8 cellular contexts compared by ENCODE assay signal in the genomic region with DNA sequence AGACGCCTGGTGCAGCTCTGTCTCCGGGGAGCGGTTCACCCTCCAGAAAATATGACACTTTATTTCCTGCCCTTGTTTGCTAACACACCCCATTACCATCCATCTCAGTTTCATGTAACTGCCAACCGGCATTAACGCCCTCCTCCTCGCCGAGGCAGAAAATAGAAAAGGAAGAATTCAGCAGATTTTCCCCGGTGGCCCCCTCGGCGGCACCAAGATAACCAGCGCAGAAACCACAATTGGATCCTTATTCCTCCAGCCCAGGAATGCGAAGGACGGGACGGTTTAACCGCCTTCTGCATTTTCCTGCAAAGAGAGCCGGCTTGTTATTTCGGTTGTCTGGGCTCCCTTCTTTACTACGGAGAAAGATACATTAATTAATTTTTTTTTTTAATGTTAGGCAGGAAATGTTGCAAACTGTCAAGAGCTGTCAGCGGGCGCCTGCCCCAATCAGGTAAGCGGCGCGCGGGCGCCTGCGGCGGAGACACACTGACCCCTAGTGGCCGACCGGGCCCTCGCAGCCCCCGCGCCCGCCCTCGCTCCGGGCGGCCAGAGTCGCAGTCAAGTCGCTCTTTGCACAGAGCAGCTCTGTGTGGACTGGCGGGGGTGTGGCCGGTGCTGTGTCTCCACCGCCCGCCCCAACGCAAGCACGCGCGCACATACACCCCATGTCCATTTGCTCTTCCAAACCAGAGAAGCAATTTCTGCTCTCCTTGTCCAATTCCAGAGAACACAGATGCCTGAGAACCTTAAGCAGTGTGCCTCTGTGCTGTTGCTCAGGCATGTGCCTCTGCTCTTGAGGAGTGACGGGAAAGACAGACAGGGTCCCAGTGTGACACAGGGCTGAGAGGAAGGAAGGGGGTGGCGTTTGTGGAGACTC. TPM values are rescaled to one million over a fixed set of nuclear protein-coding genes. Genes with fewer than 3 reads are reported as not detected.
DNase-seq lines count a peak whose midpoint lies in the region; ATAC-seq, FAIRE-seq and TF ChIP-seq lines count a peak whose summit lies in the region.

No MANE protein-coding gene starts in this region.

- H3K36me3 Mint-ChIP-seq in activated CD4-positive, alpha-beta T cell treated with anti-CD3 and anti-CD28 coated beads, Interleukin-2, amount 10 ng/mL, durations not matched to agents 24 days and 14 days (ENCODE audit: low read depth): no peaks in the 10 kb centered on the region

- H3K4me3 Mint-ChIP-seq in activated CD4-positive, alpha-beta T cell treated with anti-CD3 and anti-CD28 coated beads, Interleukin-2, amount 10 ng/mL, durations not matched to agents 24 days and 14 days: peak overlapping the region; percentile 89

- peak; percentile 67 for DNase-seq in GM19239 (ENCODE audit: insufficient read length, low spot score)
- peak; percentile 67 for DNase-seq in NCI-H460 (ENCODE audit: extremely low read depth, low read depth)
- DNase-seq in activated CD4-positive, alpha-beta T cell treated with anti-CD3 and anti-CD28 coated beads, Interleukin-2, amount 10 ng/mL, durations not matched to agents 24 days and 14 days: peak; percentile 97
- DNase-seq in cortex of kidney (lab: John Stamatoyannopoulos, UW): peak; percentile 13
- DNase-seq in lower leg skin (ENCODE audit: low spot score in 2 of 2): peak; percentile 70 to 96
- DNase-seq in stimulated activated CD4-positive, alpha-beta T cell treated with anti-CD3 and anti-CD28 coated beads, Interleukin-4, amount 100 ng/mL, for 48 hours (ENCODE audit: low read depth in 2 of 2): peak; percentile 78 to 80

- H3K4me2 ChIP-seq in BLaER1: peak overlapping the region; percentile 97

- TF ChIP-seq CTCF in lower leg skin (IDR thresholded peaks at IDR 0.05): no peak

- 1 to 2% methylated on average over 48 of the region's 48 CpGs for WGBS in lower leg skin, 2 donors

- no peaks in the 10 kb centered on the region for H4K20me1 ChIP-seq in BLaER1

- peaks cover 77% of the 10 kb centered on the region for H3K4me1 ChIP-seq in BLaER1

- no peaks in the 10 kb centered on the region for H3K9me3 Mint-ChIP-seq in activated CD4-positive, alpha-beta T cell treated with anti-CD3 and anti-CD28 coated beads, Interleukin-2, amount 10 ng/mL, durations not matched to agents 24 days and 14 days

- H3K27me3 Mint-ChIP-seq in activated CD4-positive, alpha-beta T cell treated with anti-CD3 and anti-CD28 coated beads, Interleukin-2, amount 10 ng/mL, durations not matched to agents 24 days and 14 days: peaks cover 4% of the 10 kb centered on the region

- no peaks in the 10 kb centered on the region for H3K27me3 ChIP-seq in BLaER1

- ATAC-seq in HG03378 (IDR thresholded peaks at IDR 0.05; ENCODE audit: unreplicated experiment): peak; percentile 80

- no peaks in the 10 kb centered on the region for H3K36me3 ChIP-seq in BLaER1

- H3K4me3 ChIP-seq in BLaER1 (peak overlapping the region; percentile 60), lower leg skin (ENCODE audit: low read depth, poor library complexity, severe bottlenecking) (no peak overlapping the region)

- intact Hi-C loops in activated CD4-positive, alpha-beta T cell treated with anti-CD3 and anti-CD28 coated beads, Interleukin-2, amount 10 ng/mL, durations not matched to agents 24 days and 14 days (cut with micrococcal nuclease): loop anchor here (1.0 to 2.0 kb wide), 3 partner anchors 64 to 188 kb away; no protein-coding TSS in a partner anchor
- intact Hi-C loops in lower leg skin (cut with DNase I; ENCODE audit: low total_unique reads): no loop called here

- H3K9me3 ChIP-seq in BLaER1: no peaks in the 10 kb centered on the region; the same call in 1 of the 2 replicates

- H3K27ac Mint-ChIP-seq in activated CD4-positive, alpha-beta T cell treated with anti-CD3 and anti-CD28 coated beads, Interleukin-2, amount 10 ng/mL, durations not matched to agents 24 days and 14 days: peak overlapping the region; percentile 86

- peak overlapping the region; percentile 82 for H3K9ac ChIP-seq in BLaER1

- TF ChIP-seq POLR2A in lower leg skin (IDR thresholded peaks at IDR 0.05): no peak

- H3K27ac ChIP-seq in BLaER1: peak overlapping the region; percentile 97

- peak; percentile 92 for FAIRE-seq in GM19239 (lab: Jason Lieb, UNC)

- H3K4me1 Mint-ChIP-seq in activated CD4-positive, alpha-beta T cell treated with anti-CD3 and anti-CD28 coated beads, Interleukin-2, amount 10 ng/mL, durations not matched to agents 24 days and 14 days: peaks cover 33% of the 10 kb centered on the region

RNA-seq across cellular contexts. Expression of a gene that starts 53.6 kb away (rescaled TPM):
- 0.32 and 0.50 TPM in 2 replicates for total RNA-seq in NCI-H460 (2014; rRNA removed; shearing (Covaris generic))
- 0.51 and 1.5 TPM in 2 replicates for polyA plus RNA-seq in NCI-H460 (2014; cell fraction: nucleus; rRNA removed)
- total RNA-seq in activated CD4-positive, alpha-beta T cell treated with anti-CD3 and anti-CD28 coated beads, Interleukin-2, amount 10 ng/mL, durations not matched to agents 24 days and 14 days: 3.7 and 4.4 TPM in 2 replicates
- 1 to 10 TPM in 1 of 4 donors, under 1 TPM in 2, not detected in 1; 0.58 to 1.2 (median 0.88) TPM for total RNA-seq in lower leg skin

RNA-seq across cellular contexts. Expression of a gene that starts 53.8 kb away (rescaled TPM):
- 9.1 and 9.8 TPM in 2 replicates for total RNA-seq in NCI-H460 (2014; rRNA removed; shearing (Covaris generic))
- polyA plus RNA-seq in NCI-H460 (2014; cell fraction: nucleus; rRNA removed): 13.7 and 17.9 TPM in 2 replicates
- 33.0 and 33.6 TPM in 2 replicates for total RNA-seq in activated CD4-positive, alpha-beta T cell treated with anti-CD3 and anti-CD28 coated beads, Interleukin-2, amount 10 ng/mL, durations not matched to agents 24 days and 14 days
- 1 to 10 TPM; 2.5 to 5.7 (median 3.2) TPM for total RNA-seq in lower leg skin

Comparison
In these comparisons a context has a peak if more than half of its experiments do, and no peak if none do; other contexts are left out.
1. DNase-seq: peak in every context shown above with its lines; median percentile 97 in activated CD4-positive, alpha-beta T cell treated with anti-CD3 and anti-CD28 coated beads, Interleukin-2, amount 10 ng/mL, durations not matched to agents 24 days and 14 days; 83 in lower leg skin; 79 in stimulated activated CD4-positive, alpha-beta T cell treated with anti-CD3 and anti-CD28 coated beads, Interleukin-4, amount 100 ng/mL, for 48 hours; 67 in GM19239; 67 in NCI-H460; 13 in cortex of kidney.